ENCODE assay signal across 1 cellular context in genomic region chr9:113057193-113057592, GRCh38.
TF ChIP-seq lines count a peak whose summit lies in the region.

No MANE protein-coding gene starts in this region.

TF ChIP-seq in SK-N-SH, 30 proteins besides CTCF, POLR2A, EP300 and RAD21 (continued from another document):
- TF ChIP-seq REST (IDR thresholded peaks at IDR 0.05; ENCODE audit: low read depth, low read length): no peak
- no peak for TF ChIP-seq CHD2 (IDR thresholded peaks at IDR 0.05; ENCODE audit: low read length, partially characterized antibody)
- TF ChIP-seq RCOR1 (IDR thresholded peaks at IDR 0.05; ENCODE audit: low read length): no peak
- no peak for TF ChIP-seq SMC3 (IDR thresholded peaks at IDR 0.05; ENCODE audit: low read depth, low read length)
- no peak for TF ChIP-seq ELF1 (IDR thresholded peaks at IDR 0.05)
- no peak for TF ChIP-seq RXRA (IDR thresholded peaks at IDR 0.05; ENCODE audit: borderline replicate concordance, low read depth)
- no peak for TF ChIP-seq TEAD4 (IDR thresholded peaks at IDR 0.05; ENCODE audit: borderline replicate concordance, insufficient read depth)
- TF ChIP-seq FOXM1 (IDR thresholded peaks at IDR 0.05; ENCODE audit: low read depth): no peak
- TF ChIP-seq EZH2phosphoT487 (IDR thresholded peaks at IDR 0.05; ENCODE audit: borderline replicate concordance, low read depth): no peak
- no peak for TF ChIP-seq JUND (IDR thresholded peaks at IDR 0.05)
- no peak for TF ChIP-seq MAX (IDR thresholded peaks at IDR 0.05; ENCODE audit: low read depth)
- no peak for TF ChIP-seq IRF3 (IDR thresholded peaks at IDR 0.05; ENCODE audit: low read depth, low read length)
